Comparison of ENCODE assay signal across 18 cellular contexts in the genomic region with DNA sequence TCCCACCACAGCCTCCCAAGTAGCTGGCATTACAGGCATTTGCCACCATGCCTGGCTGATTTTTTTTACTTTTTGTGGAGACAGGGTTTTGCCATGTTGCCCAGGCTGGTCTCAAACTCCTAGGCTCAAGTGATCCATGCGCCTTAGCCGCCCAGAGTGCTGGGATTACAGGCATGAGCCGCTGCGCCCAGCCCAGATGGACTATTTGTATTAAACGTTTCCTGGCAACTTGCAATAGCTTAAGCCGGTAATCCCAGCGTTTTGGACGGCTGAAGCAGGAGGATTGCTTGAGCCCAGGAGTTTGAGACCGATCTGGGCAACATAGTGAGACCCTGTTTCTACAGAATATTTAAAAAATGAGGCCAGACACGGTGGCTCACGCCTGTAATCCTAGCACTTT. TPM values are rescaled to one million over a fixed set of nuclear protein-coding genes. Genes with fewer than 3 reads are reported as not detected.
A peak's percentile ranks its signal among the peaks of the same experiment; 100 is the strongest.
DNase-seq lines count a peak whose midpoint lies in the region; ATAC-seq, FAIRE-seq and TF ChIP-seq lines count a peak whose summit lies in the region.
"Had no signal": no experiment of that assay in that cellular context is flagged by ENCODE, and none has a peak within 500 bp of the region (broad histone marks: within the 10 kb centered on the region; RNA-seq: fewer than 3 reads in every experiment).

No MANE protein-coding gene starts in this region.

- no peak overlapping the region for H3K27ac Mint-ChIP-seq in activated CD8-positive, alpha-beta T cell treated with anti-CD3 and anti-CD28 coated beads, Interleukin-2, amount 10 ng/mL, durations not matched to agents 7 days and 5 days

- no peaks in the 10 kb centered on the region for H3K9me3 Mint-ChIP-seq in activated CD8-positive, alpha-beta T cell treated with anti-CD3 and anti-CD28 coated beads, Interleukin-2, amount 10 ng/mL, durations not matched to agents 7 days and 5 days (ENCODE audit: insufficient read depth)

- H3K9ac ChIP-seq in HepG2 (ENCODE audit: insufficient read depth, low read depth, low read length) = no peak overlapping the region

- H3K4me3 ChIP-seq in right lobe of liver = no peak overlapping the region
- H3K4me3 ChIP-seq in HepG2 (replicated peaks in 1 of 3; ENCODE audit: insufficient read depth in 1 of 3, low read depth in 2 of 3, low read length in 3 of 3) = no peak overlapping the region
- H3K4me3 ChIP-seq: A549, HAP-1, K562, PC-9 had no signal

- H3K4me1 ChIP-seq in right lobe of liver (peaks cover 0 to 13% (median 2%) of the 10 kb centered on the region in 4 donors), HepG2 (ENCODE audit: insufficient read depth, low read length) (peaks cover 8% of the 10 kb centered on the region; the same call in 1 of the 2 replicates)
- H3K4me1 ChIP-seq: Caco-2, HAP-1 had no signal

- H3K4me1 Mint-ChIP-seq in activated CD8-positive, alpha-beta T cell treated with anti-CD3 and anti-CD28 coated beads, Interleukin-2, amount 10 ng/mL, durations not matched to agents 7 days and 5 days (ENCODE audit: low read depth) = peaks cover 55% of the 10 kb centered on the region

- FAIRE-seq in HepG2 (lab: Jason Lieb, UNC) = no peak
- FAIRE-seq: A549, K562 had no signal

- TF ChIP-seq EP300 in HepG2 (IDR thresholded peaks at IDR 0.05; ENCODE audit: low read depth in 2 of 2, low read length in 2 of 2) (no peak), HepG2 (CRISPR knock-in tag; IDR thresholded peaks at IDR 0.05; ENCODE audit: borderline replicate concordance) (no peak)

- CTCF ChIA-PET in HepG2 (lab: Yijun Ruan, JAX; ENCODE audit: low intra/inter-chr PET ratio, low total read pairs) = no interaction called here
- CTCF ChIA-PET in activated CD8-positive, alpha-beta T cell treated with anti-CD3 and anti-CD28 coated beads, Interleukin-2, amount 10 ng/mL, durations not matched to agents 7 days and 5 days (lab: Charles Lee) = no interaction called here

- H3K27me3 ChIP-seq in right lobe of liver = no peaks in the 10 kb centered on the region
- H3K27me3 ChIP-seq in HepG2 (ENCODE audit: control insufficient read depth in 1 of 2, insufficient read depth in 2 of 2, low read length in 2 of 2) = no peaks in the 10 kb centered on the region

- H3K9me3 ChIP-seq in right lobe of liver (no peaks in the 10 kb centered on the region), HepG2 (ENCODE audit: low read length) (no peaks in the 10 kb centered on the region)
- H3K9me3 ChIP-seq: A549, Caco-2, HAP-1 had no signal

- DNase-seq in right lobe of liver (peak in 2 of 3 donors; percentile 11 to 28), HepG2 (ENCODE audit: low spot score) (no peak), left lobe of liver (ENCODE audit: low spot score) (peak; percentile 22), COR-L47 (lab: John Stamatoyannopoulos, UW) (no peak)
- peak; percentile 40 for DNase-seq in activated CD8-positive, alpha-beta memory T cell treated with anti-CD3 and anti-CD28 coated beads, Interleukin-2, amount 50 U/mL, for 48 hours
- no peak for DNase-seq in activated CD8-positive, alpha-beta T cell treated with anti-CD3 and anti-CD28 coated beads, Interleukin-2, amount 10 ng/mL, durations not matched to agents 7 days and 5 days
- DNase-seq: Caco-2, NCI-H2029, NCI-H2171, NCI-H446, NCI-H69, PC-9 had no signal

- no peak overlapping the region for H3K4me3 Mint-ChIP-seq in activated CD8-positive, alpha-beta T cell treated with anti-CD3 and anti-CD28 coated beads, Interleukin-2, amount 10 ng/mL, durations not matched to agents 7 days and 5 days
- H3K4me3 Mint-ChIP-seq: CD14-positive monocyte had no signal

- H3K79me2 ChIP-seq in HepG2 (ENCODE audit: insufficient read depth, low read length) = peaks cover 89% of the 10 kb centered on the region

- intact Hi-C loops in right lobe of liver (cut with DNase I) (no loop called here), HepG2 (cut with micrococcal nuclease; ENCODE audit: unreplicated experiment) (no loop called here)

- H3K27ac ChIP-seq in right lobe of liver = no peak overlapping the region
- H3K27ac ChIP-seq in HepG2 (ENCODE audit: extremely low read length, insufficient read depth, low read length) = no peak overlapping the region
- H3K27ac ChIP-seq: A549, PC-9 had no signal

- no peak overlapping the region for H3K4me2 ChIP-seq in HepG2 (ENCODE audit: low read depth, low read length)
- H3K4me2 ChIP-seq: A549, PC-9 had no signal

- in situ Hi-C loops in HepG2 (cut with HindIII; ENCODE audit: extremely low pct_ligation_motif_present, low pct_unique_long_range_greater_than_20kb) = no loop called here

- TF ChIP-seq POLR2A in right lobe of liver (IDR thresholded peaks at IDR 0.05) (no peak), HepG2 (IDR thresholded peaks at IDR 0.05; ENCODE audit: insufficient read depth in 1 of 2, low read depth in 2 of 2, low read length in 2 of 2) (no peak)

- TF ChIP-seq RAD21 in HepG2 (CRISPR knock-in tag; IDR thresholded peaks at IDR 0.05) = no peak

- no peaks in the 10 kb centered on the region for H3K27me3 Mint-ChIP-seq in activated CD8-positive, alpha-beta T cell treated with anti-CD3 and anti-CD28 coated beads, Interleukin-2, amount 10 ng/mL, durations not matched to agents 7 days and 5 days (ENCODE audit: low read depth)

- H3K36me3 ChIP-seq in right lobe of liver (no peaks in the 10 kb centered on the region), HepG2 (replicated peaks in 1 of 2; ENCODE audit: control insufficient read depth in 1 of 2, insufficient read depth in 2 of 2, low read length in 2 of 2) (peaks cover 4 to 17% of the 10 kb centered on the region in 2 experiments; a peak in 3 of 5 replicates)

- 88% methylated on average over 9 of the region's 11 CpGs for WGBS in right lobe of liver (ENCODE audit: insufficient coverage, low coverage, low lambda C conversion rate, missing lambda C conversion rate)
- WGBS in HepG2 (ENCODE audit: low lambda C conversion rate) = 95% methylated on average over 9 of the region's 11 CpGs

- POLR2A ChIA-PET in HepG2 (lab: Yijun Ruan, JAX) = no interaction called here
- POLR2A ChIA-PET in activated CD8-positive, alpha-beta T cell treated with anti-CD3 and anti-CD28 coated beads, Interleukin-2, amount 10 ng/mL, durations not matched to agents 7 days and 5 days (lab: Charles Lee) = interaction anchor here (1.0 kb wide), 1 partner anchor 8 kb away, joined by 3 read pairs; no protein-coding TSS in a partner anchor

- H2AFZ ChIP-seq in HepG2 (ENCODE audit: low read length) = no peak overlapping the region
- H2AFZ ChIP-seq: PC-9 had no signal

- H4K20me1 ChIP-seq in HepG2 (ENCODE audit: insufficient read depth, low read length) = peaks cover 38% of the 10 kb centered on the region

- no TSS peak for BruUV-seq in HepG2 (replicated peaks; lab: Mats Ljungman, UMichigan)

- ATAC-seq in right lobe of liver (no peak), HepG2 (no peak), left lobe of liver (no peak), GM21423 (IDR thresholded peaks at IDR 0.05; ENCODE audit: unreplicated experiment) (no peak), HG03045 (IDR thresholded peaks at IDR 0.05; ENCODE audit: unreplicated experiment) (no peak)
- ATAC-seq in activated CD8-positive, alpha-beta T cell treated with anti-CD3 and anti-CD28 coated beads, Interleukin-2, amount 10 ng/mL, durations not matched to agents 7 days and 5 days = no peak
- ATAC-seq: A549, K562 had no signal

- H3K36me3 Mint-ChIP-seq in activated CD8-positive, alpha-beta T cell treated with anti-CD3 and anti-CD28 coated beads, Interleukin-2, amount 10 ng/mL, durations not matched to agents 7 days and 5 days (ENCODE audit: low read depth) = peaks cover 41% of the 10 kb centered on the region

- TF ChIP-seq CTCF in right lobe of liver (IDR thresholded peaks at IDR 0.05) (no peak), HepG2 (CRISPR knock-in tag; IDR thresholded peaks at IDR 0.05) (no peak)

TF ChIP-seq in HepG2, 621 proteins besides CTCF, POLR2A, EP300 and RAD21 (continues in another document):
- TF ChIP-seq HCFC1 (IDR thresholded peaks at IDR 0.05; ENCODE audit: low read depth, low read length) = no peak
- TF ChIP-seq ZNF441 (CRISPR knock-in tag; IDR thresholded peaks at IDR 0.05; ENCODE audit: borderline replicate concordance) = no peak
- TF ChIP-seq HIVEP1 (CRISPR knock-in tag; IDR thresholded peaks at IDR 0.05) = no peak
- TF ChIP-seq TBP (CRISPR knock-in tag; IDR thresholded peaks at IDR 0.05) = no peak
- TF ChIP-seq, protein P1, sequence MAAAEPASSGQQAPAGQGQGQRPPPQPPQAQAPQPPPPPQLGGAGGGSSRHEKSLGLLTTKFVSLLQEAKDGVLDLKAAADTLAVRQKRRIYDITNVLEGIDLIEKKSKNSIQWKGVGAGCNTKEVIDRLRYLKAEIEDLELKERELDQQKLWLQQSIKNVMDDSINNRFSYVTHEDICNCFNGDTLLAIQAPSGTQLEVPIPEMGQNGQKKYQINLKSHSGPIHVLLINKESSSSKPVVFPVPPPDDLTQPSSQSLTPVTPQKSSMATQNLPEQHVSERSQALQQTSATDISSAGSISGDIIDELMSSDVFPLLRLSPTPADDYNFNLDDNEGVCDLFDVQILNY (CRISPR knock-in tag; conservative IDR thresholded peaks at IDR 0.05) = no peak

RNA-seq across cellular contexts. Expression of a gene that starts 18.4 kb away (rescaled TPM):
- 10 to 100 TPM; 20.5 to 54.8 (median 44.0) TPM for total RNA-seq in right lobe of liver
- total RNA-seq in HepG2 (2016; rRNA removed; fragmentation: Illumina TruSeq; extraction: Trizol) = 36.2 and 72.9 TPM in 2 replicates
- 15.9 and 16.7 TPM in 2 replicates for total RNA-seq in HepG2 (2016; cell fraction: cytosol; rRNA removed; fragmentation: Illumina TruSeq; extraction: Trizol; ENCODE audit: low read depth)
- 37.2 and 67.7 TPM in 2 replicates for total RNA-seq in HepG2 (2016; cell fraction: insoluble cytoplasmic fraction; rRNA removed; fragmentation: Illumina TruSeq; extraction: Trizol)
- total RNA-seq in HepG2 (2016; cell fraction: membrane; rRNA removed; fragmentation: Illumina TruSeq; extraction: Trizol) = 41.2 and 44.3 TPM in 2 replicates
- total RNA-seq in HepG2 (2016; cell fraction: nucleus; rRNA removed; fragmentation: Illumina TruSeq; extraction: Trizol) = 23.8 and 34.5 TPM in 2 replicates
- polyA plus RNA-seq in HepG2 (2011; rRNA removed) = 58.7 and 81.0 TPM in 2 replicates
- 36.8 and 43.7 TPM in 2 replicates for polyA plus RNA-seq in HepG2 (2011; cell fraction: cytosol; rRNA removed)
- polyA plus RNA-seq in HepG2 (2011; cell fraction: nucleus; rRNA removed) = 9.1 and 13.3 TPM in 2 replicates
- 71.5 and 102 TPM in 2 replicates for polyA plus RNA-seq in HepG2 (2012)
- polyA plus RNA-seq in HepG2 (2016; cell fraction: cytosol; fragmentation: Illumina TruSeq; extraction: Trizol; ENCODE audit: low read depth) = 47.8 and 57.7 TPM in 2 replicates
- 134 and 143 TPM in 2 replicates for polyA plus RNA-seq in HepG2 (2016; cell fraction: insoluble cytoplasmic fraction; fragmentation: Illumina TruSeq; extraction: Trizol; ENCODE audit: low read depth)
- polyA plus RNA-seq in HepG2 (2016; cell fraction: membrane; fragmentation: Illumina TruSeq; extraction: Trizol; ENCODE audit: low read depth) = 73.6 and 85.5 TPM in 2 replicates
- 70.9 and 90.4 TPM in 2 replicates for polyA plus RNA-seq in HepG2 (2016; cell fraction: nucleus; fragmentation: Illumina TruSeq; extraction: Trizol; ENCODE audit: insufficient read depth, low read depth)
- polyA minus RNA-seq in HepG2 (2011; rRNA and poly(A)+ RNA removed; ENCODE audit: low replicate concordance) = 16.0 and 22.7 TPM in 2 replicates
- polyA minus RNA-seq in HepG2 (2011; cell fraction: cytosol; rRNA and poly(A)+ RNA removed) = 21.4 and 25.3 TPM in 2 replicates
- polyA minus RNA-seq in HepG2 (2011; cell fraction: nucleus; rRNA and poly(A)+ RNA removed) = 15.2 and 17.0 TPM in 2 replicates
- 43.4 TPM for total RNA-seq in left lobe of liver
- total RNA-seq in activated CD8-positive, alpha-beta T cell treated with anti-CD3 and anti-CD28 coated beads, Interleukin-2, amount 10 ng/mL, durations not matched to agents 7 days and 5 days = 10 to 100 TPM; 74.9 to 78.7 TPM

Comparison
In these comparisons a context has a peak if more than half of its experiments do, and no peak if none do; other contexts are left out.
1. DNase-seq: peak in right lobe of liver (2 of 3), activated CD8-positive, alpha-beta memory T cell treated with anti-CD3 and anti-CD28 coated beads, Interleukin-2, amount 50 U/mL, for 48 hours (single experiment) and left lobe of liver (single experiment); none in HepG2 (single experiment), COR-L47 (single experiment) and activated CD8-positive, alpha-beta T cell treated with anti-CD3 and anti-CD28 coated beads, Interleukin-2, amount 10 ng/mL, durations not matched to agents 7 days and 5 days (single experiment).